8 cellular contexts compared by ENCODE assay signal in genomic region chr2:27771548-27772335, GRCh38. TPM values are rescaled to one million over a fixed set of nuclear protein-coding genes. Genes with fewer than 3 reads are reported as not detected.
A peak's percentile ranks its signal among the peaks of the same experiment; 100 is the strongest.
DNase-seq lines count a peak whose midpoint lies in the region; ATAC-seq and TF ChIP-seq lines count a peak whose summit lies in the region.

Gene MRPL33 (plus strand): TSS chr2:27771719. CDS start chr2:27771778, 59 bp downstream.

- H3K9ac ChIP-seq in HUES64 (ENCODE audit: low read depth, low read length): peak within 1 kb of the TSS; percentile 87
- peak within 1 kb of the TSS; percentile 65 for H3K9ac ChIP-seq in OCI-LY1 (ENCODE audit: low read length)

- no peaks in the 10 kb centered on the region for H3K9me2 ChIP-seq in OCI-LY1 (ENCODE audit: low read depth, low read length)

- peaks cover 32% of the 10 kb centered on the region for H3K79me2 ChIP-seq in OCI-LY1 (ENCODE audit: insufficient read depth, low read length)

- 1% methylated on average over 48 of the region's 48 CpGs for WGBS in HUES64

- H3K27ac ChIP-seq in HUES64 (ENCODE audit: low read depth, low read length) (peak within 1 kb of the TSS; percentile 89), OCI-LY1 (ENCODE audit: low read depth, low read length, poor library complexity, severe bottlenecking) (peak within 1 kb of the TSS; percentile 20)

- H3K4me3 Mint-ChIP-seq in endothelial cell (ENCODE audit: unreplicated experiment) (peak within 1 kb of the TSS; percentile 95), mesothelial cell of epicardium (peak within 1 kb of the TSS; percentile 98)

- H3K4me2 ChIP-seq in OCI-LY1 (ENCODE audit: low read length): peak within 1 kb of the TSS; percentile 79

- no peaks in the 10 kb centered on the region for H3K9me3 ChIP-seq in HUES64 (ENCODE audit: insufficient read depth, low read depth, low read length)
- no peaks in the 10 kb centered on the region for H3K9me3 ChIP-seq in OCI-LY1 (ENCODE audit: low read length)

- peaks cover 3% of the 10 kb centered on the region for H3K36me3 Mint-ChIP-seq in endothelial cell (ENCODE audit: low read depth, unreplicated experiment)
- H3K36me3 Mint-ChIP-seq in mesothelial cell of epicardium: peaks cover 9% of the 10 kb centered on the region

- H3K9me3 Mint-ChIP-seq in endothelial cell (ENCODE audit: unreplicated experiment): no peaks in the 10 kb centered on the region
- H3K9me3 Mint-ChIP-seq in mesothelial cell of epicardium: no peaks in the 10 kb centered on the region

- in situ Hi-C loops in Caki2 (cut with HindIII; ENCODE audit: low pct_unique_long_range_greater_than_20kb, low sequenced_read_pairs): no loop called here

- no peaks in the 10 kb centered on the region for H4K20me1 ChIP-seq in OCI-LY1 (ENCODE audit: insufficient read depth, low read length)

- peaks cover 31% of the 10 kb centered on the region for H3K4me1 Mint-ChIP-seq in endothelial cell (ENCODE audit: unreplicated experiment)
- peaks cover 45% of the 10 kb centered on the region for H3K4me1 Mint-ChIP-seq in mesothelial cell of epicardium

- no peak for TF ChIP-seq CTCF in OCI-LY1 (IDR thresholded peaks at IDR 0.05; ENCODE audit: low read length)
- TF ChIP-seq CTCF in endothelial cell (IDR thresholded peaks at IDR 0.05; ENCODE audit: unreplicated experiment): no peak
- TF ChIP-seq CTCF in mesothelial cell of epicardium (IDR thresholded peaks at IDR 0.05; ENCODE audit: unreplicated experiment): no peak

- H2AFZ ChIP-seq in OCI-LY1 (ENCODE audit: low read length): peak within 1 kb of the TSS; percentile 96

- peaks cover 3% of the 10 kb centered on the region for H3K27me3 Mint-ChIP-seq in endothelial cell (ENCODE audit: unreplicated experiment)
- peaks cover 2% of the 10 kb centered on the region for H3K27me3 Mint-ChIP-seq in mesothelial cell of epicardium (ENCODE audit: low read depth)

- peak; percentile 96 for ATAC-seq in GM21423 (IDR thresholded peaks at IDR 0.05; ENCODE audit: unreplicated experiment)

- peak within 1 kb of the TSS; percentile 83 for H3K4me3 ChIP-seq in HUES64 (ENCODE audit: low read length)
- peak within 1 kb of the TSS; percentile 71 for H3K4me3 ChIP-seq in OCI-LY1 (ENCODE audit: low read depth, low read length, poor library complexity, severe bottlenecking)

- H3K27ac Mint-ChIP-seq in endothelial cell (ENCODE audit: unreplicated experiment): peak within 1 kb of the TSS; percentile 97
- peak within 1 kb of the TSS; percentile 100 for H3K27ac Mint-ChIP-seq in mesothelial cell of epicardium

- no peaks in the 10 kb centered on the region for H3F3A ChIP-seq in OCI-LY1 (ENCODE audit: insufficient read depth, low read length)

- peaks cover 23% of the 10 kb centered on the region for H3K36me3 ChIP-seq in HUES64 (ENCODE audit: insufficient read depth, low read length)
- H3K36me3 ChIP-seq in OCI-LY1 (ENCODE audit: insufficient read depth, low read length): peaks cover 32% of the 10 kb centered on the region; the same call in 1 of the 2 replicates

- no peaks in the 10 kb centered on the region for H3K27me3 ChIP-seq in HUES64 (ENCODE audit: insufficient read depth, low read length)
- no peaks in the 10 kb centered on the region; the same call in 1 of the 2 replicates for H3K27me3 ChIP-seq in OCI-LY1 (ENCODE audit: insufficient read depth, low read length)

- peak; percentile 93 for DNase-seq in Caki2 (ENCODE audit: low read depth)
- peak; percentile 92 for DNase-seq in activated CD8-positive, alpha-beta memory T cell treated with anti-CD3 and anti-CD28 coated beads, Interleukin-2, amount 50 U/mL, for 4 hours
- DNase-seq in endothelial cell (ENCODE audit: low spot score): peak; percentile 90
- DNase-seq in mesothelial cell of epicardium (ENCODE audit: low spot score in 2 of 2, unreplicated experiment in 2 of 2): peak; percentile 87 to 92
- peak; percentile 78 to 84 for DNase-seq in stimulated activated CD8-positive, alpha-beta memory T cell treated with anti-CD3 and anti-CD28 coated beads, Interleukin-2, amount 100 ng/mL, for 1 hour (ENCODE audit: low read depth in 2 of 2)

- H3K4me1 ChIP-seq in HUES64 (ENCODE audit: insufficient read depth, low read length): peaks cover 9% of the 10 kb centered on the region; the same call in 1 of the 2 replicates
- H3K4me1 ChIP-seq in OCI-LY1 (ENCODE audit: insufficient read depth, low read length, severe bottlenecking): peaks cover 21% of the 10 kb centered on the region

RNA-seq across cellular contexts. Expression of gene MRPL33, which starts in this region (rescaled TPM):
- total RNA-seq in Caki2 (2014; rRNA removed; shearing (Covaris generic); ENCODE audit: low replicate concordance): 288 and 289 TPM in 2 replicates
- 82.4 TPM for polyA plus RNA-seq in HUES64 (2013, experiment 1 of 2)
- polyA plus RNA-seq in HUES64 (2013, experiment 2 of 2): 101 TPM
- total RNA-seq in endothelial cell (ENCODE audit: unreplicated experiment) (52.0 TPM), mesothelial cell of epicardium (48.3 to 54.5 TPM (median 54.4 TPM) in 3 replicates)

Comparison
In these comparisons a context has a peak if more than half of its experiments do, and no peak if none do; other contexts are left out.
1. Peak in every context shown above with its lines: DNase-seq, ATAC-seq, H3K4me3 ChIP-seq and H3K27ac ChIP-seq.